ENCODE assay signal across 16 cellular contexts in genomic region chr3:122315619-122316018, GRCh38. TPM values are rescaled to one million over a fixed set of nuclear protein-coding genes. Genes with fewer than 3 reads are reported as not detected.
DNase-seq lines count a peak whose midpoint lies in the region; ATAC-seq and TF ChIP-seq lines count a peak whose summit lies in the region.
"Had no signal": no experiment of that assay in that cellular context is flagged by ENCODE, and none has a peak within 500 bp of the region (broad histone marks: within the 10 kb centered on the region; RNA-seq: fewer than 3 reads in every experiment).

No MANE protein-coding gene starts in this region.

- no peak overlapping the region for H3K9ac ChIP-seq in HCT116 (ENCODE audit: low read length)

- H2AFZ ChIP-seq in HCT116 (ENCODE audit: low read depth, low read length, poor library complexity, severe bottlenecking), result no peak overlapping the region

- H3K4me1 ChIP-seq in HCT116 (ENCODE audit: control insufficient read depth in 1 of 2, insufficient read depth in 2 of 2, low read length in 2 of 2) (no peaks in the 10 kb centered on the region), iPS DF 6.9 (ENCODE audit: control insufficient read depth, insufficient read depth, low read length) (no peaks in the 10 kb centered on the region)
- H3K4me1 ChIP-seq: A549, HAP-1 had no signal

- ATAC-seq in HCT116, result peak; percentile 67
- peak; percentile 94 for ATAC-seq in WTC11
- ATAC-seq in HG03097 (IDR thresholded peaks at IDR 0.05; ENCODE audit: low FRiP score, unreplicated experiment), result no peak
- no peak for ATAC-seq in HG02840 (IDR thresholded peaks at IDR 0.05; ENCODE audit: low FRiP score, unreplicated experiment)
- ATAC-seq in GM18868 (IDR thresholded peaks at IDR 0.05; ENCODE audit: unreplicated experiment), result no peak
- ATAC-seq: K562 had no signal

- TF ChIP-seq RAD21 in HCT116 (IDR thresholded peaks at IDR 0.05; ENCODE audit: low read depth), result no peak

- intact Hi-C loops in HCT116 (cut with micrococcal nuclease), result no loop called here

- no peaks in the 10 kb centered on the region for H4K20me1 ChIP-seq in HCT116 (ENCODE audit: insufficient read depth)

- peak; percentile 5 for DNase-seq in ELF-1 (ENCODE audit: low read depth, low spot score)
- DNase-seq in HCT116 (ENCODE audit: low read depth, low spot score), result no peak
- DNase-seq in WTC11 (ENCODE audit: low spot score), result peak; percentile 56
- peak; percentile 27 for DNase-seq in iPS DF 6.9 (ENCODE audit: low read depth, low spot score)
- no peak for DNase-seq in cortex of kidney (lab: John Stamatoyannopoulos, UW)
- DNase-seq: DMS79, NCI-H1105, NCI-H187 treated with DMSO at 0.1 percent for 48 hours, NCI-H446 had no signal

- no peaks in the 10 kb centered on the region for H3K9me2 ChIP-seq in HCT116 (ENCODE audit: insufficient read depth)

- H3K4me2 ChIP-seq in HCT116 (ENCODE audit: low read length), result no peak overlapping the region
- H3K4me2 ChIP-seq: A549 had no signal

- H3K79me2 ChIP-seq in HCT116 (ENCODE audit: insufficient read depth, low read length), result no peaks in the 10 kb centered on the region

- H3K9me3 ChIP-seq in HCT116 (ENCODE audit: control insufficient read depth in 1 of 2, insufficient read depth in 1 of 2, low read depth in 1 of 2, low read length in 2 of 2) (no peaks in the 10 kb centered on the region), iPS DF 6.9 (ENCODE audit: control insufficient read depth, insufficient read depth, low read length) (no peaks in the 10 kb centered on the region)
- H3K9me3 ChIP-seq: A549, HAP-1 had no signal

- peak overlapping the region; percentile 45 for H3K4me3 Mint-ChIP-seq in WTC11
- H3K4me3 Mint-ChIP-seq: CD14-positive monocyte had no signal

- TF ChIP-seq POLR2A in HCT116 (IDR thresholded peaks at IDR 0.05; ENCODE audit: borderline replicate concordance, extremely low read depth, insufficient read depth, insufficient read length), result no peak

- CTCF ChIA-PET in HCT116 (lab: Charles Lee) (interaction anchor here (0.7 kb wide), 1 partner anchor 9 kb away, joined by 3 read pairs; no protein-coding TSS in a partner anchor), WTC11 (lab: Charles Lee) (interaction anchor here (0.6 to 2.5 kb wide), 11 partner anchors 9 to 620 kb away, joined by 3 to 37 read pairs (median 5); partner anchors contain the start of genes CSTA and FAM162A)

- H3K9me3 Mint-ChIP-seq in WTC11, result peaks cover 28% of the 10 kb centered on the region

- H3K4me1 Mint-ChIP-seq in WTC11, result peaks cover 16% of the 10 kb centered on the region

- WGBS in iPS DF 6.9 (ENCODE audit: insufficient coverage, insufficient read length), result no CpG with 5 or more reads among the region's 4 CpGs

- no peak overlapping the region for H3K4me3 ChIP-seq in HCT116 (replicated peaks in 1 of 2; ENCODE audit: low read depth in 1 of 2, low read length in 2 of 2)
- no peak overlapping the region for H3K4me3 ChIP-seq in iPS DF 6.9 (ENCODE audit: low read length)
- H3K4me3 ChIP-seq: A549, HAP-1, K562 had no signal

- no TSS peak for BruUV-seq in HCT116 (replicated peaks; lab: Mats Ljungman, UMichigan)

- POLR2A ChIA-PET in HCT116 (lab: Charles Lee), result no interaction called here
- POLR2A ChIA-PET in WTC11 (lab: Charles Lee), result no interaction called here

- H3K27me3 ChIP-seq in HCT116 (ENCODE audit: insufficient read depth, low read length), result no peaks in the 10 kb centered on the region
- no peaks in the 10 kb centered on the region for H3K27me3 ChIP-seq in iPS DF 6.9 (ENCODE audit: control insufficient read depth, insufficient read depth, low read length)

- H3K36me3 ChIP-seq in HCT116 (ENCODE audit: control insufficient read depth in 1 of 2, insufficient read depth in 2 of 2, low read length in 2 of 2) (no peaks in the 10 kb centered on the region), iPS DF 6.9 (ENCODE audit: control insufficient read depth, insufficient read depth, low read length) (no peaks in the 10 kb centered on the region)
- H3K36me3 ChIP-seq: HAP-1 had no signal

- TF ChIP-seq CTCF in HCT116 (IDR thresholded peaks at IDR 0.05 in 2 of 3, conservative IDR thresholded peaks at IDR 0.05 in 1 of 3; ENCODE audit: borderline replicate concordance in 1 of 3, insufficient read depth in 1 of 3, low read depth in 2 of 3, low read length in 2 of 3) (peak in 2 of 3 experiments; percentile 11 to 35; a peak in 2 of 6 replicates), WTC11 (IDR thresholded peaks at IDR 0.05) (no peak)

- no peaks in the 10 kb centered on the region; the same call in none of the 2 replicates for H3K27me3 Mint-ChIP-seq in WTC11 (ENCODE audit: low read depth)

- H3K27ac ChIP-seq in HCT116 (ENCODE audit: low read depth, low read length) (no peak overlapping the region), iPS DF 6.9 (ENCODE audit: low read length) (no peak overlapping the region)
- H3K27ac ChIP-seq: A549 had no signal

- RAD21 ChIA-PET in HCT116 (lab: Charles Lee; ENCODE audit: low non-redundant PET in 1 of 2, low total read pairs in 2 of 2, uncharacterized antibody in 2 of 2, unreplicated experiment in 2 of 2), result no interaction called here

- no peak overlapping the region for H3K27ac Mint-ChIP-seq in WTC11

- H3K36me3 Mint-ChIP-seq in WTC11, result peaks cover 12% of the 10 kb centered on the region

TF ChIP-seq in HCT116, 20 proteins besides CTCF, POLR2A, EP300 and RAD21:
- TF ChIP-seq JUND (IDR thresholded peaks at IDR 0.05) (no peak), CBX3 (IDR thresholded peaks at IDR 0.05; ENCODE audit: low read depth) (no peak), EZH2phosphoT487 (IDR thresholded peaks at IDR 0.05; ENCODE audit: borderline replicate concordance) (no peak), POLR2AphosphoS5 (IDR thresholded peaks at IDR 0.05; ENCODE audit: low read depth, low read length) (no peak)

TF ChIP-seq in WTC11, 78 proteins besides CTCF, POLR2A, EP300 and RAD21:
- no peak for TF ChIP-seq JAZF1 (CRISPR knock-in tag; IDR thresholded peaks at IDR 0.05)
- TF ChIP-seq OVOL2 (CRISPR knock-in tag; IDR thresholded peaks at IDR 0.05; ENCODE audit: borderline replicate concordance), result no peak

RNA-seq across cellular contexts. Expression of gene CSTA, which starts 9.4 kb away (rescaled TPM):
- total RNA-seq in HCT116 (2021; ENCODE audit: unreplicated experiment), result 11.0 TPM
- polyA plus RNA-seq in HCT116 (2012), result 13.8 and 20.7 TPM in 2 replicates
- not detected in 3 replicates for total RNA-seq in WTC11 (2021)

Comparison
In these comparisons a context has a peak if more than half of its experiments do, and no peak if none do; other contexts are left out.
1. DNase-seq: peak in ELF-1 (single experiment), WTC11 (single experiment) and iPS DF 6.9 (single experiment); none in HCT116 (single experiment) and cortex of kidney (single experiment).
2. ATAC-seq: peak in HCT116 (single experiment) and WTC11 (single experiment); none in HG03097 (single experiment), HG02840 (single experiment) and GM18868 (single experiment).
3. RNA of gene CSTA, which starts 9.4 kb away (total RNA-seq): 11.0 TPM in HCT116 (single experiment); not detected in WTC11; every median in the first group is over 10 times any median in the second.